10 cellular contexts compared by ENCODE assay signal in genomic region chr3:184015381-184016019, GRCh38. TPM values are rescaled to one million over a fixed set of nuclear protein-coding genes. Genes with fewer than 3 reads are reported as not detected.
DNase-seq lines count a peak whose midpoint lies in the region; ATAC-seq and TF ChIP-seq lines count a peak whose summit lies in the region.
"Had no signal": no experiment of that assay in that cellular context is flagged by ENCODE, and none has a peak within 500 bp of the region (broad histone marks: within the 10 kb centered on the region; RNA-seq: fewer than 3 reads in every experiment).

No MANE protein-coding gene starts in this region.

- TF ChIP-seq EP300 in transverse colon (IDR thresholded peaks at IDR 0.05; ENCODE audit: low read depth), result no peak

- in situ Hi-C loops in transverse colon (cut with MboI; ENCODE audit: low pct_ligation_motif_present in 1 of 4, low pct_unique_long_range_greater_than_20kb in 1 of 4, low sequenced_read_pairs in 3 of 4), result no loop called here

- POLR2A ChIA-PET in T-cell (lab: Charles Lee), result interaction anchor here in 1 of 2 donors (0.6 to 0.7 kb wide), 2 partner anchors 10 to 623 kb away, joined by 3 to 6 read pairs; no protein-coding TSS in a partner anchor

- H3K27ac Mint-ChIP-seq in T-cell, result no peak overlapping the region

- H3K4me1 ChIP-seq in right cardiac atrium (ENCODE audit: control insufficient read depth, insufficient read depth, low read length), result peaks cover 4% of the 10 kb centered on the region
- H3K4me1 ChIP-seq in transverse colon, result peaks cover 14 to 57% (median 34%) of the 10 kb centered on the region in 4 donors
- no peaks in the 10 kb centered on the region; the same call in 1 of the 2 replicates for H3K4me1 ChIP-seq in SJCRH30

- H3K36me3 Mint-ChIP-seq in T-cell, result peaks cover 27% of the 10 kb centered on the region

- ATAC-seq in Right ventricle myocardium inferior (peak; percentile 31), T-cell (replicated peaks in 1 of 4) (no peak), right cardiac atrium (peak; percentile 8 to 26), HG03442 (IDR thresholded peaks at IDR 0.05; ENCODE audit: unreplicated experiment) (no peak)

- peak; percentile 54 for TF ChIP-seq POLR2A in transverse colon (IDR thresholded peaks at IDR 0.05)

- peaks cover 3 to 4% of the 10 kb centered on the region in 2 donors for H3K27me3 Mint-ChIP-seq in T-cell

- H3K4me3 Mint-ChIP-seq in T-cell, result peak overlapping the region; percentile 85 to 100 (median 100)

- no peaks in the 10 kb centered on the region for H3K9me3 Mint-ChIP-seq in T-cell

- 68% methylated on average over 10 of the region's 10 CpGs for WGBS in right cardiac atrium
- 67 to 73% methylated on average over 10 of the region's 10 CpGs for WGBS in transverse colon (ENCODE audit: low coverage in 1 of 2), 2 donors

- H3K9me3 ChIP-seq in right cardiac atrium (ENCODE audit: control insufficient read depth, low read length) (no peaks in the 10 kb centered on the region), transverse colon (no peaks in the 10 kb centered on the region), SJCRH30 (replicated peaks) (no peaks in the 10 kb centered on the region)

- no peaks in the 10 kb centered on the region for H3K36me3 ChIP-seq in transverse colon
- H3K36me3 ChIP-seq in SJCRH30, result 0 out of 2 replicates have a peak, but pooled peaks cover 4% of the 10 kb centered on the region

- H3K27ac ChIP-seq in right cardiac atrium (ENCODE audit: low read length) (peak overlapping the region; percentile 82), transverse colon (peak overlapping the region in 3 of 4 donors; percentile 45 to 89 (median 48)), SJCRH30 (no peak overlapping the region)

- no peak for DNase-seq in Right ventricle myocardium inferior (ENCODE audit: missing footprints)
- no peak for DNase-seq in cardiac septum (ENCODE audit: low spot score)
- no peak for DNase-seq in T-cell
- DNase-seq in right cardiac atrium, result no peak
- peak; percentile 60 for DNase-seq in transverse colon
- no peak for DNase-seq in HPDE6-E6E7 (ENCODE audit: extremely low spot score)
- no peak for DNase-seq in SJCRH30

- H3K27me3 ChIP-seq in right cardiac atrium (ENCODE audit: control insufficient read depth, insufficient read depth) (no peaks in the 10 kb centered on the region), transverse colon (no peaks in the 10 kb centered on the region), SJCRH30 (no peaks in the 10 kb centered on the region)

- intact Hi-C loops in Right ventricle myocardium inferior (cut with DNase I) (loop anchor here (2.0 to 10.0 kb wide), 5 partner anchors 117 to 319 kb away; partner anchors contain the start of genes ABCF3 and FAM131A), cardiac septum (cut with DNase I) (loop anchor here (2.0 to 5.0 kb wide), 4 partner anchors 119 to 232 kb away; partner anchors contain the start of genes ABCF3, ALG3, DVL3 and EEF1AKMT4), right cardiac atrium (cut with DNase I) (loop anchor here in 1 of 4 donors (10.0 kb wide), 1 partner anchor 131 kb away; the partner anchor contains the start of gene PARL), transverse colon (cut with DNase I; ENCODE audit: low total_unique reads) (no loop called here)

- CTCF ChIA-PET in T-cell (lab: Charles Lee), result interaction anchor here (0.6 to 1.5 kb wide), 4 partner anchors 8 to 426 kb away, joined by 3 to 7 read pairs (median 4); no protein-coding TSS in a partner anchor

- TF ChIP-seq CTCF in transverse colon (IDR thresholded peaks at IDR 0.05), result no peak

- H3K4me3 ChIP-seq in right cardiac atrium (ENCODE audit: low read length) (peak overlapping the region; percentile 48), transverse colon (peak overlapping the region in 1 of 4 donors; percentile 12), SJCRH30 (no peak overlapping the region)

- H3K4me1 Mint-ChIP-seq in T-cell, result peaks cover 21 to 27% (median 25%) of the 10 kb centered on the region in 3 donors

RNA-seq across cellular contexts. Expression of gene ABCC5, which starts 2.2 kb away (rescaled TPM):
- total RNA-seq in Right ventricle myocardium inferior, result 48.2 TPM
- total RNA-seq in cardiac septum, result 34.6 TPM
- 10 to 100 TPM; 17.6 to 34.3 (median 30.2) TPM for total RNA-seq in T-cell
- total RNA-seq in right cardiac atrium, result 10 to 100 TPM; 43.5 to 60.7 (median 52.7) TPM
- 28.9 TPM for polyA plus RNA-seq in right cardiac atrium
- 100 to 1,000 TPM in 1 of 4 donors, 10 to 100 TPM in 3; 74.1 to 168 (median 83.8) TPM for total RNA-seq in transverse colon
- total RNA-seq in SJCRH30 (2014; rRNA removed; shearing (Covaris generic)), result 11.2 and 15.0 TPM in 2 replicates

RNA-seq across cellular contexts. Expression of gene HTR3D, which starts 16.0 kb away (rescaled TPM):
- not detected for total RNA-seq in Right ventricle myocardium inferior
- total RNA-seq in cardiac septum, result not detected
- not detected for total RNA-seq in T-cell
- total RNA-seq in right cardiac atrium, result not detected
- polyA plus RNA-seq in right cardiac atrium, result not detected
- total RNA-seq in transverse colon, result not detected
- not detected in 2 replicates for total RNA-seq in SJCRH30 (2014; rRNA removed; shearing (Covaris generic))
- polyA plus RNA-seq: BJ, esophagus had no signal

RNA-seq across cellular contexts. Expression of gene HTR3C, which starts 37.3 kb away (rescaled TPM):
- total RNA-seq in Right ventricle myocardium inferior, result not detected
- total RNA-seq in cardiac septum, result not detected
- not detected for total RNA-seq in T-cell
- not detected for total RNA-seq in right cardiac atrium
- polyA plus RNA-seq in right cardiac atrium, result not detected
- under 1 TPM in 1 of 4 donors, not detected in 3; 0.48 TPM for total RNA-seq in transverse colon
- not detected in 2 replicates for total RNA-seq in SJCRH30 (2014; rRNA removed; shearing (Covaris generic))
- polyA plus RNA-seq: BJ, esophagus had no signal

Comparison
In these comparisons a context has a peak if more than half of its experiments do, and no peak if none do; other contexts are left out.
1. ATAC-seq: peak in Right ventricle myocardium inferior (single experiment) and right cardiac atrium (2 of 2); none in T-cell (0 of 4) and HG03442 (single experiment).